In genomic region chr5:158470764-158471163, GRCh38 we compare ENCODE assay signal across 24 cellular contexts.
"Had no signal": no experiment of that assay in that cellular context is flagged by ENCODE, and none has a peak within 500 bp of the region (broad histone marks: within the 10 kb centered on the region; RNA-seq: fewer than 3 reads in every experiment).

No MANE protein-coding gene starts in this region.

- H3K4me1 ChIP-seq: ascending aorta, SJSA1 had no signal

- H3K27ac ChIP-seq: ascending aorta, SJSA1 had no signal

- FAIRE-seq: bronchial epithelial cell, TTC549 had no signal

- H3K36me3 ChIP-seq: ascending aorta, SJSA1 had no signal

- ATAC-seq: activated CD4-positive, alpha-beta T cell treated with anti-CD3 and anti-CD28 coated beads for 36 hours; activated CD4-positive, CD25-positive, alpha-beta regulatory T cell treated with anti-CD3 and anti-CD28 coated beads, Interleukin-2, amount 50 U/mL, for 24 hours; activated CD8-positive, alpha-beta T cell treated with anti-CD3 and anti-CD28 coated beads, Interleukin-2, amount 10 ng/mL, durations not matched to agents 7 days and 5 days; Panc1; WTC11 had no signal

- H3K27me3 ChIP-seq: ascending aorta, SJSA1 had no signal

- DNase-seq: activated CD4-positive, alpha-beta T cell treated with anti-CD3 and anti-CD28 coated beads for 36 hours; activated CD4-positive, alpha-beta T cell treated with anti-CD3 and anti-CD28 coated beads, Interleukin-2, amount 10 ng/mL, durations not matched to agents 7 days and 5 days; activated CD4-positive, alpha-beta T cell treated with anti-CD3 and anti-CD28 coated beads, Interleukin-2, amount 50 U/mL, for 48 hours; activated CD8-positive, alpha-beta T cell treated with anti-CD3 and anti-CD28 coated beads, Interleukin-2, amount 10 ng/mL, durations not matched to agents 7 days and 5 days; activated gamma-delta T cell; activated naive CD4-positive, alpha-beta T cell treated with Interleukin-2 at 50 U/mL for 16 hours; activated naive CD8-positive, alpha-beta T cell treated with anti-CD3 and anti-CD28 coated beads, Interleukin-2, amount 10 ng/mL, durations not matched to agents 7 days and 5 days; activated T-cell treated with anti-CD3 and anti-CD28 coated beads, Interleukin-2, amount 50 U/mL, for 24 hours; amygdala; caudate nucleus; cerebellar nuclear complex; NCI-H1436 treated with DMSO at 0.1 percent for 48 hours; NCI-H1694 treated with DMSO at 0.1 percent for 48 hours; NCI-H2029; NCI-H345; SHP77 treated with DMSO at 0.1 percent for 48 hours; SK-N-SH had no signal

- H3K9me3 ChIP-seq: ascending aorta, SK-N-SH had no signal

- H3K4me3 ChIP-seq: ascending aorta, SJSA1 had no signal
